Comparison of ENCODE assay signal across 9 cellular contexts in the genomic region with DNA sequence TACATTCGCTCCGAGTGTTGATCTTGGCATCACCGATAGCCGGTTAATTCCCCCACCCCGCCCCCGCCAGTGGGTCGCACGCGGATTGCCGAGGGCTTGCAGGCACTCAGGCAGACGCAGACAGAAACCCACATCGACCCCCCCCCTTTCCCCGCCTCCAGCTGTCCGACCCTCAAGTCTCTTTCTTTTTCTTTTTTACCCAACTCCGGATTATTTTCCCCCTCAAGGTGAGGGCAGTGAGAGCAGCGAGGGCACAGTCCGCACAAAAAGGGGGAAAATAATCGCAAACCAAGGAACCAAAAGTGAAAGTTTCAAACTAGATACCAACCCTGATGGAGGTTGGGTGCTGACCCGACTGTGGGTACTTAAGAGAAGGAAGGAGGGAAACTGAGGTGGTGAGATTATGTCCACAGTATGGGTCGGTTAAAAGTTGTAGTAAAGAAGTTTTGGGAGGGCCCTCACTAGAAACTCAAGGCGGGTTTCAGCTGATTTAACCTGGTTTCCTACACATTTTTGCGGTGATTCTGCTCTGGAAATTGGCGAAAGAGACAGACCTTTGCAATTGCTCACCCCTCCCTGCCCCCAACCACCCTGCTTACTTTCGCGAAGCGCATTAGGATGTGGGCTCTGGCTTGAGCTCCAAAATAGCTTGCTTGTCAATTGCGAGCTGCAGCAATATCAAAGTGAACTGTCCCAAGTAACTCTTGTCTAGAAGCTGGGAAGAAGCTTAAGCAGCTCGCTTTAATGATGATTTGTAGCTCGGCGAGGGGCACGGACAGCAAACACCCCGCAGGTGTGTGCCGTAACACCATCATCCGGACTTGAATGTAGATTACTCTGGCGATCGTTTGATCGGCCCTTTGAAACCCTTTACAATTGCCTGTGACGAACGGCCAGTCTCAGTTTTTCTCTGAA. TPM values are rescaled to one million over a fixed set of nuclear protein-coding genes. Genes with fewer than 3 reads are reported as not detected.
DNase-seq lines count a peak whose midpoint lies in the region; ATAC-seq, FAIRE-seq and TF ChIP-seq lines count a peak whose summit lies in the region.
"Had no signal": no experiment of that assay in that cellular context is flagged by ENCODE, and none has a peak within 500 bp of the region (broad histone marks: within the 10 kb centered on the region; RNA-seq: fewer than 3 reads in every experiment).

No MANE protein-coding gene starts in this region.

- H3K36me3 Mint-ChIP-seq in WTC11: peaks cover 2% of the 10 kb centered on the region; the same call in 1 of the 2 replicates

- H3K27me3 ChIP-seq in iPS-15b (ENCODE audit: control insufficient read depth, insufficient read depth, low read length): peaks cover 40% of the 10 kb centered on the region
- H3K27me3 ChIP-seq in skeletal muscle satellite cell (ENCODE audit: control insufficient read depth, insufficient read depth, low read length): peaks cover 89% of the 10 kb centered on the region
- H3K27me3 ChIP-seq in pancreas: peaks cover 17 to 69% (median 24%) of the 10 kb centered on the region in 4 donors

- H3K9me3 ChIP-seq in iPS-15b (ENCODE audit: control insufficient read depth, insufficient read depth, low read length) (no peaks in the 10 kb centered on the region), skeletal muscle satellite cell (replicated peaks; ENCODE audit: low read length) (no peaks in the 10 kb centered on the region), pancreas (no peaks in the 10 kb centered on the region)

- H3K27ac Mint-ChIP-seq in WTC11: peak overlapping the region; percentile 89

- no peak overlapping the region for H3K27ac ChIP-seq in pancreas

- FAIRE-seq in pancreas (lab: Jason Lieb, UNC): no peak

- POLR2A ChIA-PET in WTC11 (lab: Charles Lee): interaction anchor here (0.5 to 2.4 kb wide), 10 partner anchors 9 to 468 kb away, joined by 3 to 8 read pairs (median 4); no protein-coding TSS in a partner anchor

- H3K4me2 ChIP-seq in skeletal muscle satellite cell (ENCODE audit: low read length): peak overlapping the region; percentile 38

- H3K4me1 ChIP-seq in iPS-15b (ENCODE audit: control insufficient read depth, insufficient read depth, low read length) (peaks cover 56% of the 10 kb centered on the region), skeletal muscle satellite cell (ENCODE audit: control insufficient read depth, insufficient read depth, low read length) (peaks cover 8% of the 10 kb centered on the region), pancreas (no peaks in the 10 kb centered on the region)

- H3K36me3 ChIP-seq in iPS-15b (ENCODE audit: control insufficient read depth, insufficient read depth, low read length) (no peaks in the 10 kb centered on the region), skeletal muscle satellite cell (ENCODE audit: insufficient read depth, low read length) (no peaks in the 10 kb centered on the region), pancreas (no peaks in the 10 kb centered on the region)

- DNase-seq in GM20000 (ENCODE audit: low spot score): peak; percentile 18
- DNase-seq in WTC11 (ENCODE audit: low spot score): peak; percentile 65
- DNase-seq in pancreas: no peak
- no peak for DNase-seq in cerebellum (ENCODE audit: low spot score)
- no peak for DNase-seq in lower leg skin (ENCODE audit: low spot score in 2 of 2)
- no peak for DNase-seq in kidney tubule cell (ENCODE audit: low spot score)
- DNase-seq: amniotic stem cell had no signal

- H3K27me3 Mint-ChIP-seq in WTC11 (ENCODE audit: low read depth): peaks cover 37% of the 10 kb centered on the region

- peak; percentile 6 for ATAC-seq in WTC11
- ATAC-seq in pancreas: no peak

- H3K4me3 ChIP-seq in iPS-15b (ENCODE audit: low read depth, low read length) (peak overlapping the region; percentile 71), skeletal muscle satellite cell (ENCODE audit: low read length) (peak overlapping the region; percentile 26), pancreas (peak overlapping the region in 1 of 4 donors; percentile 22), lower leg skin (ENCODE audit: low read depth, poor library complexity, severe bottlenecking) (no peak overlapping the region)

- no peak for TF ChIP-seq POLR2A in lower leg skin (IDR thresholded peaks at IDR 0.05)

- H3K4me3 Mint-ChIP-seq in WTC11: peak overlapping the region; percentile 85

- CTCF ChIA-PET in WTC11 (lab: Charles Lee): interaction anchor here (0.6 to 1.9 kb wide), 10 partner anchors 10 to 498 kb away, joined by 3 to 7 read pairs (median 4); no protein-coding TSS in a partner anchor

- TF ChIP-seq CTCF in GM20000 (IDR thresholded peaks at IDR 0.05; ENCODE audit: extremely low read depth, missing control alignments) (no peak), WTC11 (IDR thresholded peaks at IDR 0.05) (no peak), pancreas (IDR thresholded peaks at IDR 0.05) (no peak), lower leg skin (IDR thresholded peaks at IDR 0.05) (no peak)

- H3K4me1 Mint-ChIP-seq in WTC11: peaks cover 83% of the 10 kb centered on the region

- H3K9ac ChIP-seq in iPS-15b (ENCODE audit: low read depth, low read length) (peak overlapping the region; percentile 26), skeletal muscle satellite cell (ENCODE audit: low read depth, low read length) (no peak overlapping the region)

- WGBS in pancreas, 2 donors: 10 to 13% methylated on average over 39 of the region's 39 CpGs
- WGBS in lower leg skin, 2 donors: 10 to 15% methylated on average over 39 of the region's 39 CpGs

- H3K9me3 Mint-ChIP-seq in WTC11: no peaks in the 10 kb centered on the region

- intact Hi-C loops in pancreas (cut with DNase I): no loop called here
- intact Hi-C loops in lower leg skin (cut with DNase I; ENCODE audit: low total_unique reads): no loop called here

TF ChIP-seq in WTC11, 78 proteins besides CTCF, POLR2A, EP300 and RAD21 (continues in another document):
- TF ChIP-seq, protein P1, sequence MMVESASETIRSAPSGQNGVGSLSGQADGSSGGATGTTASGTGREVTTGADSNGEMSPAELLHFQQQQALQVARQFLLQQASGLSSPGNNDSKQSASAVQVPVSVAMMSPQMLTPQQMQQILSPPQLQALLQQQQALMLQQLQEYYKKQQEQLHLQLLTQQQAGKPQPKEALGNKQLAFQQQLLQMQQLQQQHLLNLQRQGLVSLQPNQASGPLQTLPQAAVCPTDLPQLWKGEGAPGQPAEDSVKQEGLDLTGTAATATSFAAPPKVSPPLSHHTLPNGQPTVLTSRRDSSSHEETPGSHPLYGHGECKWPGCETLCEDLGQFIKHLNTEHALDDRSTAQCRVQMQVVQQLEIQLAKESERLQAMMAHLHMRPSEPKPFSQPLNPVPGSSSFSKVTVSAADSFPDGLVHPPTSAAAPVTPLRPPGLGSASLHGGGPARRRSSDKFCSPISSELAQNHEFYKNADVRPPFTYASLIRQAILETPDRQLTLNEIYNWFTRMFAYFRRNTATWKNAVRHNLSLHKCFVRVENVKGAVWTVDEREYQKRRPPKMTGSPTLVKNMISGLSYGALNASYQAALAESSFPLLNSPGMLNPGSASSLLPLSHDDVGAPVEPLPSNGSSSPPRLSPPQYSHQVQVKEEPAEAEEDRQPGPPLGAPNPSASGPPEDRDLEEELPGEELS (CRISPR knock-in tag; IDR thresholded peaks at IDR 0.05): no peak
- TF ChIP-seq NFYB (CRISPR knock-in tag; conservative IDR thresholded peaks at IDR 0.05; ENCODE audit: low read depth): no peak
- no peak for TF ChIP-seq OVOL2 (CRISPR knock-in tag; IDR thresholded peaks at IDR 0.05; ENCODE audit: borderline replicate concordance)
- no peak for TF ChIP-seq SP1 (CRISPR knock-in tag; conservative IDR thresholded peaks at IDR 0.05)
- TF ChIP-seq, protein P2, sequence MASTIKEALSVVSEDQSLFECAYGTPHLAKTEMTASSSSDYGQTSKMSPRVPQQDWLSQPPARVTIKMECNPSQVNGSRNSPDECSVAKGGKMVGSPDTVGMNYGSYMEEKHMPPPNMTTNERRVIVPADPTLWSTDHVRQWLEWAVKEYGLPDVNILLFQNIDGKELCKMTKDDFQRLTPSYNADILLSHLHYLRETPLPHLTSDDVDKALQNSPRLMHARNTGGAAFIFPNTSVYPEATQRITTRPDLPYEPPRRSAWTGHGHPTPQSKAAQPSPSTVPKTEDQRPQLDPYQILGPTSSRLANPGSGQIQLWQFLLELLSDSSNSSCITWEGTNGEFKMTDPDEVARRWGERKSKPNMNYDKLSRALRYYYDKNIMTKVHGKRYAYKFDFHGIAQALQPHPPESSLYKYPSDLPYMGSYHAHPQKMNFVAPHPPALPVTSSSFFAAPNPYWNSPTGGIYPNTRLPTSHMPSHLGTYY (CRISPR knock-in tag; IDR thresholded peaks at IDR 0.05): no peak
- TF ChIP-seq, protein P3, sequence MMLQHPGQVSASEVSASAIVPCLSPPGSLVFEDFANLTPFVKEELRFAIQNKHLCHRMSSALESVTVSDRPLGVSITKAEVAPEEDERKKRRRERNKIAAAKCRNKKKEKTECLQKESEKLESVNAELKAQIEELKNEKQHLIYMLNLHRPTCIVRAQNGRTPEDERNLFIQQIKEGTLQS (CRISPR knock-in tag; conservative IDR thresholded peaks at IDR 0.05): no peak
- no peak for TF ChIP-seq SMAD3 (CRISPR knock-in tag; IDR thresholded peaks at IDR 0.05; ENCODE audit: borderline replicate concordance)
- TF ChIP-seq, protein P4, sequence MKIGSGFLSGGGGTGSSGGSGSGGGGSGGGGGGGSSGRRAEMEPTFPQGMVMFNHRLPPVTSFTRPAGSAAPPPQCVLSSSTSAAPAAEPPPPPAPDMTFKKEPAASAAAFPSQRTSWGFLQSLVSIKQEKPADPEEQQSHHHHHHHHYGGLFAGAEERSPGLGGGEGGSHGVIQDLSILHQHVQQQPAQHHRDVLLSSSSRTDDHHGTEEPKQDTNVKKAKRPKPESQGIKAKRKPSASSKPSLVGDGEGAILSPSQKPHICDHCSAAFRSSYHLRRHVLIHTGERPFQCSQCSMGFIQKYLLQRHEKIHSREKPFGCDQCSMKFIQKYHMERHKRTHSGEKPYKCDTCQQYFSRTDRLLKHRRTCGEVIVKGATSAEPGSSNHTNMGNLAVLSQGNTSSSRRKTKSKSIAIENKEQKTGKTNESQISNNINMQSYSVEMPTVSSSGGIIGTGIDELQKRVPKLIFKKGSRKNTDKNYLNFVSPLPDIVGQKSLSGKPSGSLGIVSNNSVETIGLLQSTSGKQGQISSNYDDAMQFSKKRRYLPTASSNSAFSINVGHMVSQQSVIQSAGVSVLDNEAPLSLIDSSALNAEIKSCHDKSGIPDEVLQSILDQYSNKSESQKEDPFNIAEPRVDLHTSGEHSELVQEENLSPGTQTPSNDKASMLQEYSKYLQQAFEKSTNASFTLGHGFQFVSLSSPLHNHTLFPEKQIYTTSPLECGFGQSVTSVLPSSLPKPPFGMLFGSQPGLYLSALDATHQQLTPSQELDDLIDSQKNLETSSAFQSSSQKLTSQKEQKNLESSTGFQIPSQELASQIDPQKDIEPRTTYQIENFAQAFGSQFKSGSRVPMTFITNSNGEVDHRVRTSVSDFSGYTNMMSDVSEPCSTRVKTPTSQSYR (CRISPR knock-in tag; IDR thresholded peaks at IDR 0.05): no peak
- TF ChIP-seq FOXK1 (CRISPR knock-in tag; IDR thresholded peaks at IDR 0.05): 0 out of 2 replicates have a peak, but pooled peaks have one; percentile 20

RNA-seq across cellular contexts. Expression of a gene that starts 15.7 kb away (rescaled TPM):
- total RNA-seq in WTC11 (2021) (189 to 245 TPM (median 239 TPM) in 3 replicates), pancreas (under 1 TPM in 3 of 6 donors, not detected in 3; 0.06 to 0.35 (median 0.09) TPM), cerebellum (59.1 TPM), lower leg skin (1 to 10 TPM in 3 of 4 donors, under 1 TPM in 1; 0.20 to 3.3 (median 1.1) TPM)
- under 0.01 TPM in 1 of 2 replicates, not detected in the other for total RNA-seq in skeletal muscle satellite cell (2012; rRNA removed)
- under 1 TPM; 0.04 to 0.35 TPM for polyA plus RNA-seq in pancreas

Comparison
In these comparisons a context has a peak if more than half of its experiments do, and no peak if none do; other contexts are left out.
1. DNase-seq: peak in GM20000 (single experiment) and WTC11 (single experiment); none in pancreas (0 of 6), cerebellum (single experiment), lower leg skin (0 of 2) and kidney tubule cell (single experiment).
2. RNA of a gene that starts 15.7 kb away (total RNA-seq): 189 to 245 TPM in WTC11 and 59.1 TPM in cerebellum (single experiment); 0.20 to 3.3 TPM in lower leg skin and 0.06 to 0.35 TPM in pancreas; every median in the first group is over 10 times any median in the second.